Comparison of ENCODE assay signal across 18 cellular contexts in genomic region chr10:59687657-59688056, GRCh38.
"Had no signal": no experiment of that assay in that cellular context is flagged by ENCODE, and none has a peak within 500 bp of the region (broad histone marks: within the 10 kb centered on the region; RNA-seq: fewer than 3 reads in every experiment).

No MANE protein-coding gene starts in this region.

- ATAC-seq: activated CD8-positive, alpha-beta memory T cell treated with anti-CD3 and anti-CD28 coated beads, Interleukin-2, amount 10 ng/mL, durations not matched to agents 7 days and 5 days; activated T-cell treated with anti-CD3 and anti-CD28 coated beads, Interleukin-2, amount 50 U/mL, for 4 hours; T-cell had no signal

- H3K36me3 ChIP-seq: brain microvascular endothelial cell, cardiac muscle cell had no signal

- H3K27me3 ChIP-seq: brain microvascular endothelial cell, cardiac muscle cell had no signal

- H3K27ac ChIP-seq: brain microvascular endothelial cell, cardiac muscle cell had no signal

- H3K4me3 ChIP-seq: cardiac muscle cell had no signal

- DNase-seq: activated B cell treated with CpG ODN at 0.5 μM for 24 hours; activated CD4-positive, alpha-beta T cell treated with anti-CD3 and anti-CD28 coated beads for 1 hour; activated CD4-positive, alpha-beta T cell treated with anti-CD3 and anti-CD28 coated beads, Interleukin-2, amount 50 U/mL, for 48 hours; activated CD8-positive, alpha-beta memory T cell treated with anti-CD3 and anti-CD28 coated beads, Interleukin-2, amount 10 ng/mL, durations not matched to agents 7 days and 5 days; activated gamma-delta T cell; activated naive CD4-positive, alpha-beta T cell treated with anti-CD3 and anti-CD28 coated beads for 36 hours; activated naive CD8-positive, alpha-beta T cell treated with anti-CD3 and anti-CD28 coated beads for 36 hours; activated T-cell treated with anti-CD3 and anti-CD28 coated beads, Interleukin-2, amount 50 U/mL, for 4 hours; brain microvascular endothelial cell; NCI-H1092; NCI-H1417; NCI-H1930; NCI-H510A treated with DMSO at 0.1 percent for 48 hours; SIG-M5; T-cell; T-helper 2 cell; T1000 had no signal
